In genomic region chr3:162546910-162547309, GRCh38 we compare ENCODE assay signal across 36 cellular contexts.
A peak's percentile ranks its signal among the peaks of the same experiment; 100 is the strongest.
DNase-seq lines count a peak whose midpoint lies in the region; ATAC-seq, FAIRE-seq and TF ChIP-seq lines count a peak whose summit lies in the region.
"Had no signal": no experiment of that assay in that cellular context is flagged by ENCODE, and none has a peak within 500 bp of the region (broad histone marks: within the 10 kb centered on the region; RNA-seq: fewer than 3 reads in every experiment).

No MANE protein-coding gene starts in this region.

- H3K4me3 ChIP-seq in GM23338, result no peak overlapping the region
- H3K4me3 ChIP-seq in fibroblast of mammary gland (ENCODE audit: control insufficient read depth, low read depth, low read length), result no peak overlapping the region
- H3K4me3 ChIP-seq: A549; BLaER1; BLaER1 treated with 17β-estradiol and CSF1 and Interleukin-3, amounts not matched to agents 10 nM and 100 nM had no signal

- 0 out of 2 replicates have a peak, but pooled peaks cover 8% of the 10 kb centered on the region for H3K9me2 ChIP-seq in GM23338 (ENCODE audit: insufficient read depth)

- H3K36me3 Mint-ChIP-seq in GM23338 (ENCODE audit: low read depth), result peaks cover 38% of the 10 kb centered on the region
- H3K36me3 Mint-ChIP-seq in activated CD4-positive, alpha-beta T cell treated with anti-CD3 and anti-CD28 coated beads, Interleukin-2, amount 10 ng/mL, durations not matched to agents 24 days and 14 days (ENCODE audit: low read depth), result no peaks in the 10 kb centered on the region
- H3K36me3 Mint-ChIP-seq: CD14-positive monocyte; CD4-positive, alpha-beta memory T cell; CD4-positive, CD25-positive, alpha-beta regulatory T cell; CD8-positive, alpha-beta memory T cell; CD8-positive, alpha-beta T cell had no signal

- no peak overlapping the region for H3K27ac Mint-ChIP-seq in GM23338
- H3K27ac Mint-ChIP-seq in activated CD4-positive, alpha-beta T cell treated with anti-CD3 and anti-CD28 coated beads, Interleukin-2, amount 10 ng/mL, durations not matched to agents 24 days and 14 days, result no peak overlapping the region
- H3K27ac Mint-ChIP-seq: B cell; CD14-positive monocyte; CD4-positive, alpha-beta memory T cell; CD4-positive, alpha-beta T cell; CD4-positive, CD25-positive, alpha-beta regulatory T cell; CD8-positive, alpha-beta memory T cell; CD8-positive, alpha-beta T cell had no signal

- no peaks in the 10 kb centered on the region for H4K20me1 ChIP-seq in GM23338 (replicated peaks; ENCODE audit: insufficient read depth)
- H4K20me1 ChIP-seq: BLaER1; BLaER1 treated with 17β-estradiol and CSF1 and Interleukin-3, amounts not matched to agents 10 nM and 100 nM had no signal

- no peaks in the 10 kb centered on the region for H3K27me3 ChIP-seq in GM23338 (ENCODE audit: insufficient read depth)
- H3K27me3 ChIP-seq: BE2C; BLaER1; BLaER1 treated with 17β-estradiol and CSF1 and Interleukin-3, amounts not matched to agents 10 nM and 100 nM had no signal

- H3K27ac ChIP-seq in GM23338 (ENCODE audit: low read depth), result no peak overlapping the region
- H3K27ac ChIP-seq: 22Rv1; A549; BLaER1; BLaER1 treated with 17β-estradiol and CSF1 and Interleukin-3, amounts not matched to agents 10 nM and 100 nM; C4-2B had no signal

- H2AFZ ChIP-seq in GM23338, result 0 out of 2 replicates have a peak overlapping the region, but pooled peaks have one; percentile 34

- TF ChIP-seq CTCF in GM23338 (conservative IDR thresholded peaks at IDR 0.05; ENCODE audit: low read depth in 2 of 2) (no peak), fibroblast of mammary gland (conservative IDR thresholded peaks at IDR 0.05; ENCODE audit: control insufficient read depth, insufficient read depth, low read depth, low read length) (no peak)

- no peak overlapping the region for H3K4me2 ChIP-seq in GM23338
- H3K4me2 ChIP-seq: A549; BLaER1; BLaER1 treated with 17β-estradiol and CSF1 and Interleukin-3, amounts not matched to agents 10 nM and 100 nM had no signal

- H3K4me1 ChIP-seq in GM23338 (ENCODE audit: insufficient read depth), result no peaks in the 10 kb centered on the region
- H3K4me1 ChIP-seq: A549, BE2C, BLaER1, Caco-2 had no signal

- 0 out of 3 replicates have a peak, but pooled peaks cover 4% of the 10 kb centered on the region for H3K4me1 Mint-ChIP-seq in GM23338
- H3K4me1 Mint-ChIP-seq in activated CD4-positive, alpha-beta T cell treated with anti-CD3 and anti-CD28 coated beads, Interleukin-2, amount 10 ng/mL, durations not matched to agents 24 days and 14 days, result no peaks in the 10 kb centered on the region
- H3K4me1 Mint-ChIP-seq: B cell; CD14-positive monocyte; CD4-positive, alpha-beta memory T cell; CD4-positive, CD25-positive, alpha-beta regulatory T cell; CD8-positive, alpha-beta memory T cell had no signal

- H3K4me3 Mint-ChIP-seq in GM23338, result no peak overlapping the region
- H3K4me3 Mint-ChIP-seq in activated CD4-positive, alpha-beta T cell treated with anti-CD3 and anti-CD28 coated beads, Interleukin-2, amount 10 ng/mL, durations not matched to agents 24 days and 14 days, result no peak overlapping the region
- H3K4me3 Mint-ChIP-seq: B cell; CD14-positive monocyte; CD4-positive, alpha-beta memory T cell; CD4-positive, alpha-beta T cell; CD4-positive, CD25-positive, alpha-beta regulatory T cell; CD8-positive, alpha-beta memory T cell; CD8-positive, alpha-beta T cell had no signal

- no peaks in the 10 kb centered on the region for H3K79me2 ChIP-seq in GM23338 (replicated peaks; ENCODE audit: insufficient read depth)

- peaks cover 35% of the 10 kb centered on the region for H3K9me3 Mint-ChIP-seq in GM23338
- no peaks in the 10 kb centered on the region for H3K9me3 Mint-ChIP-seq in activated CD4-positive, alpha-beta T cell treated with anti-CD3 and anti-CD28 coated beads, Interleukin-2, amount 10 ng/mL, durations not matched to agents 24 days and 14 days

- ATAC-seq in GM23338, result no peak
- no peak for ATAC-seq in stimulated activated naive CD8-positive, alpha-beta T cell treated with anti-CD3 and anti-CD28 coated beads, Interleukin-15, Interleukin-2, amounts not matched to agents 100 U/mL and 50 U/mL, for 24 hours
- no peak for ATAC-seq in HG03196 (IDR thresholded peaks at IDR 0.05; ENCODE audit: unreplicated experiment)
- ATAC-seq in HG02759 (IDR thresholded peaks at IDR 0.05; ENCODE audit: unreplicated experiment), result no peak
- ATAC-seq: A549; CD8-positive, alpha-beta T cell had no signal

- H3K36me3 ChIP-seq in GM23338 (ENCODE audit: insufficient read depth), result peaks cover 11% of the 10 kb centered on the region; the same call in 1 of the 2 replicates
- H3K36me3 ChIP-seq: BE2C; BLaER1; BLaER1 treated with 17β-estradiol and CSF1 and Interleukin-3, amounts not matched to agents 10 nM and 100 nM had no signal

- H3F3A ChIP-seq in GM23338 (replicated peaks; ENCODE audit: low read depth), result no peaks in the 10 kb centered on the region

- intact Hi-C loops in activated CD4-positive, alpha-beta T cell treated with anti-CD3 and anti-CD28 coated beads, Interleukin-2, amount 10 ng/mL, durations not matched to agents 24 days and 14 days (cut with micrococcal nuclease), result no loop called here

- FAIRE-seq in frontal cortex (lab: Jason Lieb, UNC), result peak; percentile 24
- FAIRE-seq: A549, D721Med had no signal

- peak; percentile 7 for DNase-seq in Ammon's horn (ENCODE audit: low spot score)
- no peak for DNase-seq in GM23338 (ENCODE audit: low spot score)
- DNase-seq in fibroblast of mammary gland (ENCODE audit: low read depth), result peak; percentile 11
- no peak for DNase-seq in frontal cortex (ENCODE audit: low spot score in 2 of 2)
- DNase-seq in stimulated activated naive CD8-positive, alpha-beta T cell treated with anti-CD3 and anti-CD28 coated beads, Interleukin-15, Interleukin-2, amounts not matched to agents 100 U/mL and 50 U/mL, for 24 hours, result no peak
- no peak for DNase-seq in activated CD4-positive, alpha-beta T cell treated with anti-CD3 and anti-CD28 coated beads, Interleukin-2, amount 10 ng/mL, durations not matched to agents 24 days and 14 days
- DNase-seq: 8988T; ACHN; AML-193; BE2C; C1 segment of cervical spinal cord; Caco-2; Calu3; CD4-positive, alpha-beta memory T cell; CD4-positive, alpha-beta T cell; CD4-positive, CD25-positive, alpha-beta regulatory T cell; CD8-positive, alpha-beta memory T cell; CD8-positive, alpha-beta T cell; COR-L47; DMS 273 treated with DMSO at 0.1 percent for 48 hours; DMS153; DMS53; DMS79; DMS79 treated with DMSO at 0.1 percent for 48 hours; DND-41; EL had no signal

- no peaks in the 10 kb centered on the region for H3K27me3 Mint-ChIP-seq in GM23338 (ENCODE audit: insufficient read depth, low read depth, poor library complexity)
- no peaks in the 10 kb centered on the region for H3K27me3 Mint-ChIP-seq in activated CD4-positive, alpha-beta T cell treated with anti-CD3 and anti-CD28 coated beads, Interleukin-2, amount 10 ng/mL, durations not matched to agents 24 days and 14 days
- H3K27me3 Mint-ChIP-seq: B cell; CD4-positive, alpha-beta memory T cell; CD4-positive, alpha-beta T cell; CD4-positive, CD25-positive, alpha-beta regulatory T cell; CD8-positive, alpha-beta memory T cell had no signal

TF ChIP-seq in GM23338, 12 proteins besides CTCF, POLR2A, EP300 and RAD21 (continues in another document):
- TF ChIP-seq EZH2 (IDR thresholded peaks at IDR 0.05; ENCODE audit: low read depth, unreplicated experiment) (no peak), REST (IDR thresholded peaks at IDR 0.05; ENCODE audit: unreplicated experiment) (no peak), NANOG (IDR thresholded peaks at IDR 0.05; ENCODE audit: borderline replicate concordance) (no peak), JUNB (IDR thresholded peaks at IDR 0.05; ENCODE audit: unreplicated experiment) (no peak), POLR2AphosphoS5 (IDR thresholded peaks at IDR 0.05; ENCODE audit: low read depth) (no peak), CREB1 (CRISPR knock-in tag; IDR thresholded peaks at IDR 0.05; ENCODE audit: low read depth) (no peak), ZNF114 (CRISPR knock-in tag; IDR thresholded peaks at IDR 0.05) (no peak)
- TF ChIP-seq, protein P1, sequence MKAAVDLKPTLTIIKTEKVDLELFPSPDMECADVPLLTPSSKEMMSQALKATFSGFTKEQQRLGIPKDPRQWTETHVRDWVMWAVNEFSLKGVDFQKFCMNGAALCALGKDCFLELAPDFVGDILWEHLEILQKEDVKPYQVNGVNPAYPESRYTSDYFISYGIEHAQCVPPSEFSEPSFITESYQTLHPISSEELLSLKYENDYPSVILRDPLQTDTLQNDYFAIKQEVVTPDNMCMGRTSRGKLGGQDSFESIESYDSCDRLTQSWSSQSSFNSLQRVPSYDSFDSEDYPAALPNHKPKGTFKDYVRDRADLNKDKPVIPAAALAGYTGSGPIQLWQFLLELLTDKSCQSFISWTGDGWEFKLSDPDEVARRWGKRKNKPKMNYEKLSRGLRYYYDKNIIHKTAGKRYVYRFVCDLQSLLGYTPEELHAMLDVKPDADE (IDR thresholded peaks at IDR 0.05), result no peak

Comparison
In these comparisons a context has a peak if more than half of its experiments do, and no peak if none do; other contexts are left out.
1. DNase-seq: peak in Ammon's horn (single experiment) and fibroblast of mammary gland (single experiment); none in GM23338 (single experiment), frontal cortex (0 of 2), stimulated activated naive CD8-positive, alpha-beta T cell treated with anti-CD3 and anti-CD28 coated beads, Interleukin-15, Interleukin-2, amounts not matched to agents 100 U/mL and 50 U/mL, for 24 hours (single experiment) and activated CD4-positive, alpha-beta T cell treated with anti-CD3 and anti-CD28 coated beads, Interleukin-2, amount 10 ng/mL, durations not matched to agents 24 days and 14 days (single experiment).